ENCODE assay signal across 6 cellular contexts in genomic region chr16:47160422-47160821, GRCh38.
"Had no signal": no experiment of that assay in that cellular context is flagged by ENCODE, and none has a peak within 500 bp of the region (broad histone marks: within the 10 kb centered on the region; RNA-seq: fewer than 3 reads in every experiment).

No MANE protein-coding gene starts in this region.

- DNase-seq: IMR-90, KBM-7, KG1 had no signal

- H3K4me3 ChIP-seq: K562 had no signal

- FAIRE-seq: HTR-8/SVneo, K562 had no signal

- ATAC-seq: K562 had no signal

- H3K27ac ChIP-seq: HL-60 had no signal
